ENCODE assay signal across 8 cellular contexts in genomic region chr15:36052641-36053040, GRCh38.
DNase-seq lines count a peak whose midpoint lies in the region; ATAC-seq, FAIRE-seq and TF ChIP-seq lines count a peak whose summit lies in the region.
"Not testable (repeated sequence)": the region's sequence is repeated elsewhere in the genome, so short reads cannot be mapped to it uniquely, and the experiment has no call there.

No MANE protein-coding gene starts in this region.

- H2AFZ ChIP-seq in HCT116 (ENCODE audit: low read depth, low read length, poor library complexity, severe bottlenecking) = not testable (repeated sequence)

- TF ChIP-seq CTCF in D721Med (IDR thresholded peaks at IDR 0.05; ENCODE audit: insufficient read depth, missing control alignments) (peak; percentile 17), fibroblast of pulmonary artery (IDR thresholded peaks at IDR 0.05; ENCODE audit: low read length, missing control alignments) (peak; percentile 3), type B pancreatic cell (conservative IDR thresholded peaks at IDR 0.05) (peak; percentile 44)
- TF ChIP-seq CTCF in HCT116 (IDR thresholded peaks at IDR 0.05 in 2 of 3, conservative IDR thresholded peaks at IDR 0.05 in 1 of 3; ENCODE audit: borderline replicate concordance in 1 of 3, insufficient read depth in 1 of 3, low read depth in 2 of 3, low read length in 2 of 3); MCF 10A (IDR thresholded peaks at IDR 0.05; ENCODE audit: unreplicated experiment): not testable (repeated sequence)

- not testable (repeated sequence) for H3K36me3 ChIP-seq in HCT116 (ENCODE audit: control insufficient read depth in 1 of 2, insufficient read depth in 2 of 2, low read length in 2 of 2)

- TF ChIP-seq RAD21 in HCT116 (IDR thresholded peaks at IDR 0.05; ENCODE audit: low read depth) = peak; percentile 6; the same call in 1 of the 2 replicates

- not testable (repeated sequence) for ATAC-seq in HCT116

- not testable (repeated sequence) for H3K4me2 ChIP-seq in HCT116 (ENCODE audit: low read length)

- H3K9ac ChIP-seq in HCT116 (ENCODE audit: low read length) = not testable (repeated sequence)

- not testable (repeated sequence) for H3K4me3 Mint-ChIP-seq in MCF 10A (ENCODE audit: unreplicated experiment); type B pancreatic cell

- RAD21 ChIA-PET in HCT116 (lab: Charles Lee; ENCODE audit: low non-redundant PET in 1 of 2, low total read pairs in 2 of 2, uncharacterized antibody in 2 of 2, unreplicated experiment in 2 of 2) = not testable (repeated sequence)

- H3K27me3 ChIP-seq in HCT116 (ENCODE audit: insufficient read depth, low read length) = not testable (repeated sequence)

- DNase-seq in D721Med (ENCODE audit: insufficient read length, low spot score); HCT116 (ENCODE audit: low read depth, low spot score); type B pancreatic cell (ENCODE audit: extremely low spot score, unreplicated experiment): not testable (repeated sequence)
- DNase-seq in NAMALWA (ENCODE audit: low spot score) = peak; percentile 22
- peak; percentile 23 for DNase-seq in RKO (ENCODE audit: low spot score)
- DNase-seq in MCF 10A (ENCODE audit: unreplicated experiment) = peak; percentile 41
- DNase-seq in fibroblast of pulmonary artery (ENCODE audit: low read depth) = peak; percentile 26
- peak; percentile 9 for DNase-seq in left kidney (ENCODE audit: low read depth, low spot score)

- intact Hi-C loops in HCT116 (cut with micrococcal nuclease); MCF 10A (cut with micrococcal nuclease): not testable (repeated sequence)

- not testable (repeated sequence) for H4K20me1 ChIP-seq in HCT116 (ENCODE audit: insufficient read depth)

- not testable (repeated sequence) for BruUV-seq in HCT116 (replicated peaks; lab: Mats Ljungman, UMichigan); MCF 10A (replicated peaks; lab: Mats Ljungman, UMichigan)

- H3K36me3 Mint-ChIP-seq in MCF 10A (ENCODE audit: insufficient read depth, unreplicated experiment); type B pancreatic cell: not testable (repeated sequence)

- not testable (repeated sequence) for H3K27ac ChIP-seq in HCT116 (ENCODE audit: low read depth, low read length)

- POLR2A ChIA-PET in HCT116 (lab: Charles Lee); MCF 10A (lab: Yijun Ruan, JAX): not testable (repeated sequence)

- not testable (repeated sequence) for TF ChIP-seq POLR2A in HCT116 (IDR thresholded peaks at IDR 0.05; ENCODE audit: borderline replicate concordance, extremely low read depth, insufficient read depth, insufficient read length)

- not testable (repeated sequence) for H3K79me2 ChIP-seq in HCT116 (ENCODE audit: insufficient read depth, low read length)

- not testable (repeated sequence) for H3K9me2 ChIP-seq in HCT116 (ENCODE audit: insufficient read depth)

- not testable (repeated sequence) for H3K9me3 Mint-ChIP-seq in MCF 10A (ENCODE audit: unreplicated experiment); type B pancreatic cell

- CTCF ChIA-PET in HCT116 (lab: Charles Lee) = not testable (repeated sequence)
- CTCF ChIA-PET in MCF 10A (lab: Yijun Ruan, JAX) = interaction anchor here (0.8 kb wide), 1 partner anchor 374 kb away, joined by 3 read pairs; no protein-coding TSS in a partner anchor

- H3K4me3 ChIP-seq in HCT116 (replicated peaks in 1 of 2; ENCODE audit: low read depth in 1 of 2, low read length in 2 of 2); fibroblast of pulmonary artery (replicated peaks; ENCODE audit: low read depth, low read length): not testable (repeated sequence)

- not testable (repeated sequence) for H3K9me3 ChIP-seq in HCT116 (ENCODE audit: control insufficient read depth in 1 of 2, insufficient read depth in 1 of 2, low read depth in 1 of 2, low read length in 2 of 2)

- H3K27me3 Mint-ChIP-seq in MCF 10A (ENCODE audit: insufficient read depth, unreplicated experiment); type B pancreatic cell: not testable (repeated sequence)

- not testable (repeated sequence) for H3K4me1 ChIP-seq in HCT116 (ENCODE audit: control insufficient read depth in 1 of 2, insufficient read depth in 2 of 2, low read length in 2 of 2)

- not testable (repeated sequence) for FAIRE-seq in D721Med (lab: Jason Lieb, UNC)

- H3K4me1 Mint-ChIP-seq in MCF 10A (ENCODE audit: insufficient read depth, unreplicated experiment) = not testable (repeated sequence)
- H3K4me1 Mint-ChIP-seq in type B pancreatic cell (ENCODE audit: unreplicated experiment) = peaks cover 11% of the 10 kb centered on the region

- not testable (repeated sequence) for H3K27ac Mint-ChIP-seq in MCF 10A (ENCODE audit: low read depth, unreplicated experiment); type B pancreatic cell
